In the genomic region with DNA sequence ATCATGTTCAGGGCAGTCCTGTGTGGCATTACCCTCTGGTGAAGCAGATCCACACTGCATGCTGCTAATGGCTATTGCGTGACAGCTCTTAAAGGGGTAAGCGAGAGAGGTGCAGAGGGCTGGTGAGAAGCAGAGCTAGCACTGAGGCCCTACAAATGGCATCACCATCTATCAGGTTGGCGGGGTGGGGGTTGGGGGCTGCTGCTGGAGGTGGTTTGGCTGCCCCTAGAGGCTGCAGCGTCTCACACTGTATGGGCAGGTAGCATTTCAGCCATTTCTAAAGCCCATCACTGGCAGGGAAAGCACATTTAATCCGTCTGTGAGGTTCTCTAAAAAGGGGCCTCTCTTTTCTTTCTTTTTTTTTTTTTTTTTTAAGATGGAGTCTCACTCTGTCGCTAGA, we compare ENCODE assay signal across 11 cellular contexts. TPM values are rescaled to one million over a fixed set of nuclear protein-coding genes. Genes with fewer than 3 reads are reported as not detected.
DNase-seq lines count a peak whose midpoint lies in the region; ATAC-seq lines count a peak whose summit lies in the region.
"Had no signal": no experiment of that assay in that cellular context is flagged by ENCODE, and none has a peak within 500 bp of the region (broad histone marks: within the 10 kb centered on the region; RNA-seq: fewer than 3 reads in every experiment).

No MANE protein-coding gene starts in this region.

- H3K4me3 ChIP-seq in H7 (ENCODE audit: insufficient read depth, low read depth, low read length) (no peak overlapping the region), mesendoderm (ENCODE audit: low read length) (no peak overlapping the region)
- H3K4me3 ChIP-seq: lung, right atrium auricular region had no signal

- POLR2A ChIA-PET in activated CD4-positive, alpha-beta memory T cell treated with anti-CD3 and anti-CD28 coated beads, Interleukin-2, amount 10 ng/mL, durations not matched to agents 7 days and 5 days (lab: Charles Lee): interaction anchor here (0.9 to 2.9 kb wide), 11 partner anchors 8 to 236 kb away, joined by 3 to 14 read pairs (median 5); no protein-coding TSS in a partner anchor

- no peaks in the 10 kb centered on the region for H3K27me3 Mint-ChIP-seq in activated CD4-positive, alpha-beta memory T cell treated with anti-CD3 and anti-CD28 coated beads, Interleukin-2, amount 10 ng/mL, durations not matched to agents 7 days and 5 days

- peaks cover 79% of the 10 kb centered on the region for H3K4me1 Mint-ChIP-seq in activated CD4-positive, alpha-beta memory T cell treated with anti-CD3 and anti-CD28 coated beads, Interleukin-2, amount 10 ng/mL, durations not matched to agents 7 days and 5 days

- no peak overlapping the region for H2BK5ac ChIP-seq in mesendoderm (ENCODE audit: low read length)

- no peak overlapping the region for H3K9ac ChIP-seq in mesendoderm (ENCODE audit: low read length)

- H3K4me2 ChIP-seq in mesendoderm (ENCODE audit: low read length): no peak overlapping the region

- H3K27ac Mint-ChIP-seq in activated CD4-positive, alpha-beta memory T cell treated with anti-CD3 and anti-CD28 coated beads, Interleukin-2, amount 10 ng/mL, durations not matched to agents 7 days and 5 days: peak overlapping the region; percentile 65

- H2BK15ac ChIP-seq in mesendoderm (replicated peaks; ENCODE audit: low read depth): no peak overlapping the region

- H3K56ac ChIP-seq in mesendoderm (ENCODE audit: low read length): peak overlapping the region; percentile 6

- CTCF ChIA-PET in activated CD4-positive, alpha-beta memory T cell treated with anti-CD3 and anti-CD28 coated beads, Interleukin-2, amount 10 ng/mL, durations not matched to agents 7 days and 5 days (lab: Charles Lee): interaction anchor here (0.7 to 2.6 kb wide), 13 partner anchors 8 to 625 kb away, joined by 3 to 17 read pairs (median 3); no protein-coding TSS in a partner anchor

- no CpG with 5 or more reads among the region's 6 CpGs for WGBS in mesendoderm (ENCODE audit: extremely low coverage, insufficient coverage, low lambda C conversion rate)

- H3K23ac ChIP-seq in mesendoderm (ENCODE audit: low read length): no peak overlapping the region

- no peaks in the 10 kb centered on the region for H3K9me3 Mint-ChIP-seq in activated CD4-positive, alpha-beta memory T cell treated with anti-CD3 and anti-CD28 coated beads, Interleukin-2, amount 10 ng/mL, durations not matched to agents 7 days and 5 days

- no peaks in the 10 kb centered on the region for H3K36me3 ChIP-seq in H7 (replicated peaks; ENCODE audit: control insufficient read depth, insufficient read depth, low read length)
- H3K36me3 ChIP-seq in mesendoderm (ENCODE audit: control insufficient read depth, insufficient read depth, low read length): no peaks in the 10 kb centered on the region
- H3K36me3 ChIP-seq: right atrium auricular region had no signal

- no peak overlapping the region for H3K4ac ChIP-seq in mesendoderm (ENCODE audit: low read depth, low read length)

- no peak overlapping the region for H2AK5ac ChIP-seq in mesendoderm (ENCODE audit: low read length)

- no peak overlapping the region for H4K5ac ChIP-seq in mesendoderm (ENCODE audit: low read length)

- H3K27ac ChIP-seq in mesendoderm (ENCODE audit: low read depth, low read length): no peak overlapping the region
- H3K27ac ChIP-seq: right atrium auricular region had no signal

- no peak for ATAC-seq in HG02938 (IDR thresholded peaks at IDR 0.05; ENCODE audit: unreplicated experiment)

- H2BK120ac ChIP-seq in mesendoderm (ENCODE audit: low read depth, low read length): no peak overlapping the region

- DNase-seq in NCI-H146 (lab: John Stamatoyannopoulos, UW) (peak; percentile 15), NCI-H146 treated with DMSO at 0.1 percent for 48 hours (lab: John Stamatoyannopoulos, UW; ENCODE audit: unreplicated experiment) (no peak), H7 (peak; percentile 64), mesendoderm (peak; percentile 81), C1 segment of cervical spinal cord (lab: John Stamatoyannopoulos, UW) (no peak), NOMO-1 (lab: John Stamatoyannopoulos, UW; ENCODE audit: unreplicated experiment in 2 of 2) (no peak)
- DNase-seq in activated CD4-positive, alpha-beta memory T cell treated with anti-CD3 and anti-CD28 coated beads, Interleukin-2, amount 10 ng/mL, durations not matched to agents 7 days and 5 days: no peak

- H3K36me3 Mint-ChIP-seq in activated CD4-positive, alpha-beta memory T cell treated with anti-CD3 and anti-CD28 coated beads, Interleukin-2, amount 10 ng/mL, durations not matched to agents 7 days and 5 days (ENCODE audit: low read depth): peaks cover 45% of the 10 kb centered on the region

- no peak overlapping the region for H3K4me3 Mint-ChIP-seq in activated CD4-positive, alpha-beta memory T cell treated with anti-CD3 and anti-CD28 coated beads, Interleukin-2, amount 10 ng/mL, durations not matched to agents 7 days and 5 days

- no peak overlapping the region for H4K8ac ChIP-seq in mesendoderm (ENCODE audit: low read depth, low read length)

- H3K27me3 ChIP-seq in H7 (ENCODE audit: control insufficient read depth, insufficient read depth, low read length) (no peaks in the 10 kb centered on the region), mesendoderm (ENCODE audit: insufficient read depth, low read length, poor library complexity) (no peaks in the 10 kb centered on the region)
- H3K27me3 ChIP-seq: right atrium auricular region had no signal

- no peak overlapping the region for H3K18ac ChIP-seq in mesendoderm (ENCODE audit: low read length)

- peaks cover 16% of the 10 kb centered on the region for H3K4me1 ChIP-seq in mesendoderm (ENCODE audit: control insufficient read depth, low read depth, low read length)

- H3K79me2 ChIP-seq in mesendoderm (ENCODE audit: control insufficient read depth, insufficient read depth, low read length): no peaks in the 10 kb centered on the region

- no peaks in the 10 kb centered on the region for H3K79me1 ChIP-seq in mesendoderm (ENCODE audit: low read length)

RNA-seq across cellular contexts. Expression of a gene that starts 16.8 kb away (rescaled TPM):
- total RNA-seq in H7 (2014; rRNA removed; shearing (Covaris generic)): not detected in 2 replicates
- total RNA-seq in activated CD4-positive, alpha-beta memory T cell treated with anti-CD3 and anti-CD28 coated beads, Interleukin-2, amount 10 ng/mL, durations not matched to agents 7 days and 5 days: 1 to 10 TPM; 3.7 to 4.3 TPM
- not detected for polyA plus RNA-seq in mesendoderm (2013, experiment 1 of 2)
- not detected for polyA plus RNA-seq in mesendoderm (2013, experiment 2 of 2)
- total RNA-seq: cerebellum, right atrium auricular region had no signal

RNA-seq across cellular contexts. Expression of a gene that starts 42.5 kb away (rescaled TPM):
- total RNA-seq in H7 (2014; rRNA removed; shearing (Covaris generic)): 0.45 and 0.52 TPM in 2 replicates
- 100 to 1,000 TPM; 108 to 111 TPM for total RNA-seq in activated CD4-positive, alpha-beta memory T cell treated with anti-CD3 and anti-CD28 coated beads, Interleukin-2, amount 10 ng/mL, durations not matched to agents 7 days and 5 days
- polyA plus RNA-seq in mesendoderm (2013, experiment 1 of 2): 0.13 TPM
- polyA plus RNA-seq in mesendoderm (2013, experiment 2 of 2): 0.15 TPM

RNA-seq across cellular contexts. Expression of a gene that starts 49.8 kb away (rescaled TPM):
- total RNA-seq in H7 (2014; rRNA removed; shearing (Covaris generic)): not detected in 2 replicates
- total RNA-seq in activated CD4-positive, alpha-beta memory T cell treated with anti-CD3 and anti-CD28 coated beads, Interleukin-2, amount 10 ng/mL, durations not matched to agents 7 days and 5 days: under 1 TPM in 1 of 2 experiments, not detected in 1; 0.13 TPM
- not detected for polyA plus RNA-seq in mesendoderm (2013, experiment 1 of 2)
- polyA plus RNA-seq in mesendoderm (2013, experiment 2 of 2): not detected
- total RNA-seq: cerebellum, right atrium auricular region had no signal

RNA-seq across cellular contexts. Expression of a gene that starts 51.4 kb away (rescaled TPM):
- total RNA-seq in H7 (2014; rRNA removed; shearing (Covaris generic)): 28.1 and 34.4 TPM in 2 replicates
- not detected for total RNA-seq in activated CD4-positive, alpha-beta memory T cell treated with anti-CD3 and anti-CD28 coated beads, Interleukin-2, amount 10 ng/mL, durations not matched to agents 7 days and 5 days
- polyA plus RNA-seq in mesendoderm (2013, experiment 1 of 2): 8.8 TPM
- 8.1 TPM for polyA plus RNA-seq in mesendoderm (2013, experiment 2 of 2)

Comparison
In these comparisons a context has a peak if more than half of its experiments do, and no peak if none do; other contexts are left out.
1. DNase-seq: peak in NCI-H146 (single experiment), H7 (single experiment) and mesendoderm (single experiment); none in NCI-H146 treated with DMSO at 0.1 percent for 48 hours (single experiment), activated CD4-positive, alpha-beta memory T cell treated with anti-CD3 and anti-CD28 coated beads, Interleukin-2, amount 10 ng/mL, durations not matched to agents 7 days and 5 days (single experiment), C1 segment of cervical spinal cord (0 of 14) and NOMO-1 (0 of 2).
2. RNA of a gene that starts 42.5 kb away (total RNA-seq): 108 to 111 TPM in activated CD4-positive, alpha-beta memory T cell treated with anti-CD3 and anti-CD28 coated beads, Interleukin-2, amount 10 ng/mL, durations not matched to agents 7 days and 5 days; 0.45 to 0.52 TPM in H7; every median in the first group is over 10 times any median in the second.